In the genomic region with DNA sequence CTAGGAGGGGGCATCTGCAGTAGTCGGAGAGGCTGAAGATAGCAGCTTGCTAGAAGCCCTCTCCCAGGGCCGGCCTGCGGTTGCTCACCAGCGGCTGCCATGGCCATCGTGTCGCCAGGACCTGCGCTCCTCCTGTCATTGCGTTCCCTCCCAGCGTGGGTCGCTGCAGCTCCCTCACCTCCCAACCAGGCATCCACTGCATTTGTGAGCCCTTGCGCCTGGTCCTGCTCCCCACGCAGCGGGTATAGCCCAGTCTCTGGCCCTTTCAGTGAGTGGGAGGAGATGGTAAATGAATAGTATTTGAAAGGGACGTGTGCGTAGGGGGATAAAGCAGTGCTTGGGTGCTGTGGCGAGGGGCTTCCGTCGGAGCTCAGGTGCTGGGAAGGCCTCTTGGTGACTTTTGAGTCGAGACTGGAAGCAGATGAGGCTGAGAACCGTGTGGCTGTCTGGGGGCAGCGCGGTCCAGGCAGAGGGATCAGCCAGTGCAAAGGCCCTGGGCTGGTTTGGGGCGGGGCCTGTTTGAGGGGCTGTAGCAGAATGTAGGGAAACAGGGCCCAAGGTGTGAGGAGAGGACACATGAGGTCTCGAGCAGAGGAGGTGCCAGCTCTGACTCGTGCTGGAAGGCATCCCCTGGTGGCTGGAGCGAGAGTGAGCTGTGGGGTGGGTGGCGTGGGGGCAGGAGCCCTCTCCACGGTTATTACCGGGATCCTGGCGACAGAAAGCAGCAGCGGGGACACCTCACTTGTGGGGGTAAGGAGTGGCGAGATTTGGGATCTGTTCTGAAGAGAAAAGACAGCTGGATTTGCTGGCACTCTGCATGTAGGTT, we compare ENCODE assay signal across 24 cellular contexts. TPM values are rescaled to one million over a fixed set of nuclear protein-coding genes. Genes with fewer than 3 reads are reported as not detected.
DNase-seq lines count a peak whose midpoint lies in the region; ATAC-seq, FAIRE-seq and TF ChIP-seq lines count a peak whose summit lies in the region.
"Had no signal": no experiment of that assay in that cellular context is flagged by ENCODE, and none has a peak within 500 bp of the region (broad histone marks: within the 10 kb centered on the region; RNA-seq: fewer than 3 reads in every experiment).

No MANE protein-coding gene starts in this region.

- intact Hi-C loops in left ventricle myocardium superior (cut with micrococcal nuclease) (no loop called here), cardiac septum (cut with DNase I) (no loop called here)

- no peak for DNase-seq in left ventricle myocardium superior
- DNase-seq in cardiac septum (ENCODE audit: low spot score): no peak
- no peak for DNase-seq in endodermal cell
- no peak for DNase-seq in osteocyte (ENCODE audit: extremely low spot score, unreplicated experiment)
- DNase-seq in frontal cortex (ENCODE audit: low spot score in 2 of 2): no peak
- DNase-seq: activated CD8-positive, alpha-beta memory T cell treated with anti-CD3 and anti-CD28 coated beads for 24 hours; activated T-cell treated with anti-CD3 and anti-CD28 coated beads, Interleukin-2, amount 50 U/mL, for 72 hours; CD4-positive, CD25-positive, alpha-beta regulatory T cell; KG1; mammary epithelial cell; naive thymus-derived CD4-positive, alpha-beta T cell; NCI-H1048; NCI-H2081 treated with DMSO at 0.1 percent for 48 hours; NCI-H524 treated with DMSO at 0.1 percent for 48 hours; T-helper 9 cell; testis had no signal

- H3K27me3 ChIP-seq in endodermal cell (ENCODE audit: control insufficient read depth, insufficient read depth, low read length, poor library complexity, severe bottlenecking): no peaks in the 10 kb centered on the region
- H3K27me3 ChIP-seq: heart left ventricle, SJSA1, testis had no signal

- H3K4me1 Mint-ChIP-seq in endodermal cell (no peaks in the 10 kb centered on the region), osteocyte (ENCODE audit: unreplicated experiment) (peaks cover 74% of the 10 kb centered on the region)

- 95 to 96% methylated on average over 26 to 32 of the region's 32 CpGs for WGBS in endodermal cell (ENCODE audit: insufficient coverage in 1 of 2, insufficient read length in 1 of 2), 2 experiments

- no peak overlapping the region for H3K9ac ChIP-seq in endodermal cell (ENCODE audit: extremely low read depth, low read length, poor library complexity, severe bottlenecking)

- H3K4me3 ChIP-seq in endodermal cell (ENCODE audit: low read length): no peak overlapping the region
- H3K4me3 ChIP-seq: heart left ventricle, SJSA1, testis had no signal

- peaks cover 11% of the 10 kb centered on the region for H3K36me3 ChIP-seq in endodermal cell (ENCODE audit: control insufficient read depth, insufficient read depth, low read length)

- H3K27me3 Mint-ChIP-seq in endodermal cell (ENCODE audit: insufficient read depth) (no peaks in the 10 kb centered on the region), osteocyte (ENCODE audit: unreplicated experiment) (no peaks in the 10 kb centered on the region)
- H3K27me3 Mint-ChIP-seq: activated naive CD8-positive, alpha-beta T cell; CD4-positive, CD25-positive, alpha-beta regulatory T cell; naive thymus-derived CD4-positive, alpha-beta T cell had no signal

- peaks cover 1% of the 10 kb centered on the region for H3K9me3 Mint-ChIP-seq in endodermal cell
- H3K9me3 Mint-ChIP-seq in osteocyte (ENCODE audit: unreplicated experiment): no peaks in the 10 kb centered on the region
- H3K9me3 Mint-ChIP-seq: activated T-cell treated with anti-CD3 and anti-CD28 coated beads, Interleukin-2, amount 50 U/mL, for 72 hours; CD4-positive, CD25-positive, alpha-beta regulatory T cell; naive thymus-derived CD4-positive, alpha-beta T cell had no signal

- no peak for FAIRE-seq in frontal cortex (lab: Jason Lieb, UNC)
- FAIRE-seq: islet of Langerhans had no signal

- no peak overlapping the region for H3K27ac Mint-ChIP-seq in endodermal cell
- peak overlapping the region; percentile 93 for H3K27ac Mint-ChIP-seq in osteocyte (ENCODE audit: unreplicated experiment)
- H3K27ac Mint-ChIP-seq: activated naive CD8-positive, alpha-beta T cell; activated T-cell treated with anti-CD3 and anti-CD28 coated beads, Interleukin-2, amount 50 U/mL, for 72 hours had no signal

- peak; percentile 6 for ATAC-seq in left ventricle myocardium superior
- no peak for ATAC-seq in GM19035 (IDR thresholded peaks at IDR 0.05; ENCODE audit: unreplicated experiment)
- no peak for ATAC-seq in GM21737 (IDR thresholded peaks at IDR 0.05; ENCODE audit: unreplicated experiment)
- no peak for ATAC-seq in HG02981 (IDR thresholded peaks at IDR 0.05; ENCODE audit: unreplicated experiment)
- ATAC-seq: activated T-cell treated with anti-CD3 and anti-CD28 coated beads, Interleukin-2, amount 50 U/mL, for 72 hours; heart left ventricle; naive thymus-derived CD4-positive, alpha-beta T cell had no signal

- H3K4me1 ChIP-seq in endodermal cell (ENCODE audit: control insufficient read depth, insufficient read depth, low read length): no peaks in the 10 kb centered on the region

- H3K4me3 Mint-ChIP-seq in endodermal cell (no peak overlapping the region), osteocyte (ENCODE audit: unreplicated experiment) (no peak overlapping the region)
- H3K4me3 Mint-ChIP-seq: activated naive CD8-positive, alpha-beta T cell; activated T-cell treated with anti-CD3 and anti-CD28 coated beads, Interleukin-2, amount 50 U/mL, for 72 hours; naive thymus-derived CD4-positive, alpha-beta T cell had no signal

- no peaks in the 10 kb centered on the region for H3K9me3 ChIP-seq in endodermal cell (ENCODE audit: control insufficient read depth, low read length)
- H3K9me3 ChIP-seq: heart left ventricle, SJSA1, testis had no signal

- no peak for TF ChIP-seq CTCF in endodermal cell (conservative IDR thresholded peaks at IDR 0.05)
- no peak for TF ChIP-seq CTCF in osteocyte (IDR thresholded peaks at IDR 0.05)

- H3K36me3 Mint-ChIP-seq in endodermal cell (ENCODE audit: low read depth) (peaks cover 53% of the 10 kb centered on the region), osteocyte (ENCODE audit: unreplicated experiment) (peaks cover 28% of the 10 kb centered on the region)
- H3K36me3 Mint-ChIP-seq: activated naive CD8-positive, alpha-beta T cell had no signal

- peak overlapping the region; percentile 10 for H3K27ac ChIP-seq in endodermal cell (ENCODE audit: low read depth, low read length)
- H3K27ac ChIP-seq: HL-60, SJSA1 had no signal

RNA-seq across cellular contexts. Expression of gene LRP5, which starts 39.3 kb away (rescaled TPM):
- total RNA-seq in left ventricle myocardium superior: 64.8 TPM
- total RNA-seq in cardiac septum: 38.6 TPM
- 10 to 100 TPM; 58.2 to 64.1 TPM for total RNA-seq in endodermal cell
- polyA plus RNA-seq in endodermal cell (2013, experiment 1 of 2): 37.4 TPM
- 35.9 TPM for polyA plus RNA-seq in endodermal cell (2013, experiment 2 of 2)
- total RNA-seq in osteocyte: 162 and 179 TPM in 2 replicates
- 10.2 TPM for total RNA-seq in frontal cortex
